In genomic region chr10:72365106-72365505, GRCh38 we compare ENCODE assay signal across 11 cellular contexts. TPM values are rescaled to one million over a fixed set of nuclear protein-coding genes. Genes with fewer than 3 reads are reported as not detected.
DNase-seq lines count a peak whose midpoint lies in the region; ATAC-seq lines count a peak whose summit lies in the region.
"Had no signal": no experiment of that assay in that cellular context is flagged by ENCODE, and none has a peak within 500 bp of the region (broad histone marks: within the 10 kb centered on the region; RNA-seq: fewer than 3 reads in every experiment).

No MANE protein-coding gene starts in this region.

- H3K4me3 Mint-ChIP-seq in activated T-helper 17 cell treated with anti-CD3 and anti-CD28 coated beads, Interleukin-2, amount 50 U/mL, for 72 hours, result peak overlapping the region; percentile 57
- H3K4me3 Mint-ChIP-seq in naive thymus-derived CD8-positive, alpha-beta T cell, result peak overlapping the region in 4 of 10 donors; percentile 23 to 49 (median 32)

- H3K4me2 ChIP-seq in BLaER1 (peak overlapping the region; percentile 72; the same call in 1 of the 2 replicates), GM23248 (ENCODE audit: unreplicated experiment) (no peak overlapping the region)

- H3K27ac ChIP-seq in BLaER1 (0 out of 2 replicates have a peak overlapping the region, but pooled peaks have one; percentile 60), GM23248 (no peak overlapping the region)

- H3K27me3 ChIP-seq in BLaER1 (no peaks in the 10 kb centered on the region), GM23248 (replicated peaks; ENCODE audit: insufficient read depth) (no peaks in the 10 kb centered on the region)

- H3K4me1 Mint-ChIP-seq in activated T-helper 17 cell treated with anti-CD3 and anti-CD28 coated beads, Interleukin-2, amount 50 U/mL, for 72 hours, result peaks cover 24% of the 10 kb centered on the region
- peaks cover 10 to 27% (median 19%) of the 10 kb centered on the region in 4 donors for H3K4me1 Mint-ChIP-seq in naive thymus-derived CD8-positive, alpha-beta T cell

- H3K9me3 Mint-ChIP-seq in activated T-helper 17 cell treated with anti-CD3 and anti-CD28 coated beads, Interleukin-2, amount 50 U/mL, for 72 hours, result no peaks in the 10 kb centered on the region
- H3K9me3 Mint-ChIP-seq in naive thymus-derived CD8-positive, alpha-beta T cell, result no peaks in the 10 kb centered on the region

- H2AFZ ChIP-seq in GM23248, result peak overlapping the region; percentile 77

- no peaks in the 10 kb centered on the region for H3K9me2 ChIP-seq in GM23248 (ENCODE audit: insufficient read depth)

- H3K9ac ChIP-seq in BLaER1, result peak overlapping the region; percentile 70; the same call in 1 of the 2 replicates
- 0 out of 2 replicates have a peak overlapping the region, but pooled peaks have one; percentile 68 for H3K9ac ChIP-seq in GM23248

- no peaks in the 10 kb centered on the region for H3K36me3 Mint-ChIP-seq in activated T-helper 17 cell treated with anti-CD3 and anti-CD28 coated beads, Interleukin-2, amount 50 U/mL, for 72 hours (ENCODE audit: low read depth)
- H3K36me3 Mint-ChIP-seq in naive thymus-derived CD8-positive, alpha-beta T cell, result peaks cover 0 to 7% (median 0%) of the 10 kb centered on the region in 3 donors

- DNase-seq in GM23248 (no peak), mucosa of gallbladder (ENCODE audit: low spot score) (no peak)
- no peak for DNase-seq in naive thymus-derived CD8-positive, alpha-beta T cell
- DNase-seq: NCI-H1417 treated with DMSO at 0.1 percent for 48 hours, NCI-H446 treated with DMSO at 0.1 percent for 48 hours, OCI-M1 had no signal

- in situ Hi-C loops in GM23248 (cut with MboI), result loop anchor here (10.0 kb wide), 1 partner anchor 470 kb away; no protein-coding TSS in a partner anchor

- peaks cover 12% of the 10 kb centered on the region for H3K4me1 ChIP-seq in BLaER1
- peaks cover 16% of the 10 kb centered on the region for H3K4me1 ChIP-seq in GM23248 (ENCODE audit: insufficient read depth)

- no peaks in the 10 kb centered on the region for H3K79me2 ChIP-seq in GM23248 (ENCODE audit: insufficient read depth)

- H3K9me3 ChIP-seq in BLaER1 (no peaks in the 10 kb centered on the region), GM23248 (ENCODE audit: low read depth) (no peaks in the 10 kb centered on the region)

- WGBS in GM23248 (ENCODE audit: low coverage in 1 of 2, low lambda C conversion rate in 2 of 2, missing lambda C conversion rate in 2 of 2), 2 experiments, result 65 to 68% methylated on average over 3 of the region's 3 CpGs

- H4K20me1 ChIP-seq in BLaER1, result no peaks in the 10 kb centered on the region
- H4K20me1 ChIP-seq in GM23248 (ENCODE audit: insufficient read depth), result no peaks in the 10 kb centered on the region

- peaks cover 37% of the 10 kb centered on the region for H3K36me3 ChIP-seq in BLaER1
- H3K36me3 ChIP-seq in GM23248 (ENCODE audit: low read depth), result no peaks in the 10 kb centered on the region

- POLR2A ChIA-PET in naive thymus-derived CD8-positive, alpha-beta T cell (lab: Charles Lee), result interaction anchor here (0.6 to 1.8 kb wide), 3 partner anchors 10 to 469 kb away, joined by 4 to 9 read pairs (median 6); partner anchors contain the start of gene DNAJB12

- peak overlapping the region; percentile 74 for H3K27ac Mint-ChIP-seq in activated T-helper 17 cell treated with anti-CD3 and anti-CD28 coated beads, Interleukin-2, amount 50 U/mL, for 72 hours
- H3K27ac Mint-ChIP-seq in naive thymus-derived CD8-positive, alpha-beta T cell, result peak overlapping the region; percentile 77 to 94 (median 88)

- peaks cover 8% of the 10 kb centered on the region; the same call in 1 of the 2 replicates for H3F3A ChIP-seq in GM23248 (ENCODE audit: insufficient read depth)

- H3K27me3 Mint-ChIP-seq in activated T-helper 17 cell treated with anti-CD3 and anti-CD28 coated beads, Interleukin-2, amount 50 U/mL, for 72 hours, result no peaks in the 10 kb centered on the region
- no peaks in the 10 kb centered on the region for H3K27me3 Mint-ChIP-seq in naive thymus-derived CD8-positive, alpha-beta T cell

- ATAC-seq in activated T-helper 17 cell treated with anti-CD3 and anti-CD28 coated beads, Interleukin-2, amount 50 U/mL, for 72 hours (replicated peaks), result no peak
- no peak for ATAC-seq in naive thymus-derived CD8-positive, alpha-beta T cell
- no peak for ATAC-seq in HG03045 (IDR thresholded peaks at IDR 0.05; ENCODE audit: unreplicated experiment)
- ATAC-seq in HG03469 (IDR thresholded peaks at IDR 0.05; ENCODE audit: unreplicated experiment), result no peak
- ATAC-seq in activated CD4-positive, CD25-positive, alpha-beta regulatory T cell treated with anti-CD3 and anti-CD28 coated beads, Interleukin-2, amount 50 U/mL, for 24 hours, result no peak

- H3K4me3 ChIP-seq in BLaER1 (no peak overlapping the region), GM23248 (no peak overlapping the region)

RNA-seq across cellular contexts. Expression of gene DNAJB12, which starts 10.4 kb away (rescaled TPM):
- total RNA-seq in GM23248 (2014; rRNA removed; shearing (Covaris generic)), result 28.4 and 32.9 TPM in 2 replicates
- polyA plus RNA-seq in GM23248 (2016; fragmentation: Nextera tagmentation; extraction: Ambion mirVana), result 32.0 and 33.5 TPM in 2 replicates
- 10 to 100 TPM; 32.0 to 35.9 TPM for total RNA-seq in activated T-helper 17 cell treated with anti-CD3 and anti-CD28 coated beads, Interleukin-2, amount 50 U/mL, for 72 hours
- 10 to 100 TPM; 25.5 to 27.9 TPM for total RNA-seq in naive thymus-derived CD8-positive, alpha-beta T cell
- polyA plus RNA-seq in naive thymus-derived CD8-positive, alpha-beta T cell, result 10 to 100 TPM; 13.1 to 25.0 (median 16.6) TPM
- total RNA-seq in mucosa of gallbladder, result 42.5 TPM
